In the genomic region with DNA sequence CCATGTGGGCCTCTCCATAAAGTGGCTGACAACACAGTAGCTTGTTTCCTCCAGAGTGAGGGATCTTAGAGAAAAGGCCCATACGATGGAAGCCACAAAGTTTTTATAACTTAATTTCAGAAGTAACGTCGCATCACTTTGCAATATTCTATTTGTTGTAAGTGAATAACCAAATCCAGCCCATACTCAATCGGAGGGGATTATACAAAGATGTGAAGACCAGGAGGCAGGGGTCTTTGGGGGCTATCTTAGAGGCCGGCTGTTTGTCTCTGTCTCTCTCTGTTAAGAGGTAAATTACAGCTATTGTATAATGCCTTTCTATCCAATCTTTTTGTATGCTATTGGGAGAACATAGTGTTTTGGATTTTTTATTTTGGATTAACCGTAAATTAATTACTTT, we compare ENCODE assay signal across 16 cellular contexts. TPM values are rescaled to one million over a fixed set of nuclear protein-coding genes. Genes with fewer than 3 reads are reported as not detected.
A peak's percentile ranks its signal among the peaks of the same experiment; 100 is the strongest.
DNase-seq lines count a peak whose midpoint lies in the region; ATAC-seq and TF ChIP-seq lines count a peak whose summit lies in the region.
"Had no signal": no experiment of that assay in that cellular context is flagged by ENCODE, and none has a peak within 500 bp of the region (broad histone marks: within the 10 kb centered on the region; RNA-seq: fewer than 3 reads in every experiment).

No MANE protein-coding gene starts in this region.

- H3K79me2 ChIP-seq in Loucy (ENCODE audit: insufficient read depth, low read length) (peaks cover 100% of the 10 kb centered on the region), smooth muscle cell (ENCODE audit: low read depth) (peaks cover 100% of the 10 kb centered on the region)

- TF ChIP-seq CTCF in Loucy (conservative IDR thresholded peaks at IDR 0.05; ENCODE audit: low read length), result no peak
- TF ChIP-seq CTCF in smooth muscle cell (IDR thresholded peaks at IDR 0.05; ENCODE audit: borderline replicate concordance, insufficient read depth, poor library complexity, severe bottlenecking), result no peak

- peaks cover 5 to 24% of the 10 kb centered on the region in 2 donors for H3K36me3 Mint-ChIP-seq in activated T-cell treated with anti-CD3 and anti-CD28 coated beads, Interleukin-2, amount 50 U/mL, for 72 hours (ENCODE audit: insufficient read depth in 2 of 2)
- H3K36me3 Mint-ChIP-seq in naive thymus-derived CD4-positive, alpha-beta T cell, result peaks cover 4 to 38% (median 17%) of the 10 kb centered on the region in 5 donors

- no peak overlapping the region for H3K4me3 Mint-ChIP-seq in activated T-cell treated with anti-CD3 and anti-CD28 coated beads, Interleukin-2, amount 50 U/mL, for 72 hours
- H3K4me3 Mint-ChIP-seq in naive thymus-derived CD4-positive, alpha-beta T cell, result peak overlapping the region in 9 of 10 donors; percentile 16 to 77 (median 52)

- H3K27ac ChIP-seq in naive thymus-derived CD4-positive, alpha-beta T cell (ENCODE audit: low read depth, low read length), result no peak overlapping the region
- H3K27ac ChIP-seq in smooth muscle cell (ENCODE audit: low read depth), result peak overlapping the region; percentile 22
- H3K27ac ChIP-seq: 22Rv1 had no signal

- H3K36me3 ChIP-seq in Loucy (ENCODE audit: insufficient read depth, low read length) (peaks cover 4% of the 10 kb centered on the region; the same call in 1 of the 2 replicates), smooth muscle cell (ENCODE audit: low read depth) (no peaks in the 10 kb centered on the region)
- H3K36me3 ChIP-seq in naive thymus-derived CD4-positive, alpha-beta T cell (ENCODE audit: control insufficient read depth in 2 of 3, insufficient read depth in 3 of 3, low read length in 3 of 3), result no peaks in the 10 kb centered on the region

- H3K4me2 ChIP-seq in Loucy (ENCODE audit: low read depth, low read length, poor library complexity, severe bottlenecking) (peak overlapping the region; percentile 37), smooth muscle cell (no peak overlapping the region)

- no peaks in the 10 kb centered on the region for H3K9me3 Mint-ChIP-seq in activated T-cell treated with anti-CD3 and anti-CD28 coated beads, Interleukin-2, amount 50 U/mL, for 72 hours
- peaks cover 0 to 2% (median 0%) of the 10 kb centered on the region in 11 donors for H3K9me3 Mint-ChIP-seq in naive thymus-derived CD4-positive, alpha-beta T cell

- H3K9me2 ChIP-seq in Loucy (replicated peaks; ENCODE audit: low read depth, low read length), result no peaks in the 10 kb centered on the region

- peak overlapping the region; percentile 38 for H3K27ac Mint-ChIP-seq in activated T-cell treated with anti-CD3 and anti-CD28 coated beads, Interleukin-2, amount 50 U/mL, for 72 hours
- peak overlapping the region in 1 of 9 donors; percentile 52 for H3K27ac Mint-ChIP-seq in naive thymus-derived CD4-positive, alpha-beta T cell

- H3K9ac ChIP-seq in Loucy (ENCODE audit: low read depth, low read length, poor library complexity, severe bottlenecking) (no peak overlapping the region), smooth muscle cell (ENCODE audit: low read depth) (no peak overlapping the region)

- DNase-seq in activated T-cell treated with anti-CD3 and anti-CD28 coated beads, Interleukin-2, amount 50 U/mL, for 72 hours, result no peak
- DNase-seq in activated T-cell treated with anti-CD3 and anti-CD28 coated beads, Interleukin-2, amount 50 U/mL, for 48 hours, result no peak
- DNase-seq in naive thymus-derived CD4-positive, alpha-beta T cell, result no peak
- DNase-seq in smooth muscle cell (lab: John Stamatoyannopoulos, UW; ENCODE audit: unreplicated experiment) (no peak), iPS-NIHi11 (ENCODE audit: low spot score) (no peak), KBM-7 (no peak), NCI-H128 (lab: John Stamatoyannopoulos, UW; ENCODE audit: unreplicated experiment) (no peak)
- DNase-seq: EL, Kasumi-1, NCI-H1105, NCI-H187, NCI-H345, NCI-H526 treated with DMSO at 0.1 percent for 48 hours, SHP77 had no signal

- CTCF ChIA-PET in naive thymus-derived CD4-positive, alpha-beta T cell (lab: Charles Lee), result interaction anchor here (0.6 kb wide), 1 partner anchor 21 kb away, joined by 3 read pairs; no protein-coding TSS in a partner anchor

- ATAC-seq in activated T-cell treated with anti-CD3 and anti-CD28 coated beads, Interleukin-2, amount 50 U/mL, for 72 hours (replicated peaks in 1 of 2), result no peak
- no peak for ATAC-seq in naive thymus-derived CD4-positive, alpha-beta T cell

- H3K4me1 ChIP-seq in Loucy (ENCODE audit: insufficient read depth, low read length, poor library complexity, severe bottlenecking), result peaks cover 31% of the 10 kb centered on the region
- peaks cover 42 to 48% of the 10 kb centered on the region in 2 donors for H3K4me1 ChIP-seq in naive thymus-derived CD4-positive, alpha-beta T cell (ENCODE audit: control insufficient read depth in 2 of 2, insufficient read depth in 2 of 2, low read length in 2 of 2)
- H3K4me1 ChIP-seq in smooth muscle cell (ENCODE audit: low read depth), result peaks cover 5% of the 10 kb centered on the region

- peaks cover 70% of the 10 kb centered on the region for H3K4me1 Mint-ChIP-seq in activated T-cell treated with anti-CD3 and anti-CD28 coated beads, Interleukin-2, amount 50 U/mL, for 72 hours (ENCODE audit: low read depth)
- peaks cover 28 to 99% (median 83%) of the 10 kb centered on the region in 7 donors for H3K4me1 Mint-ChIP-seq in naive thymus-derived CD4-positive, alpha-beta T cell

- H3K27me3 ChIP-seq in Loucy (ENCODE audit: insufficient read depth, low read length, poor library complexity, severe bottlenecking), result no peaks in the 10 kb centered on the region
- no peaks in the 10 kb centered on the region for H3K27me3 ChIP-seq in naive thymus-derived CD4-positive, alpha-beta T cell (ENCODE audit: control insufficient read depth in 2 of 2, insufficient read depth in 2 of 2, low read length in 2 of 2)
- no peaks in the 10 kb centered on the region for H3K27me3 ChIP-seq in smooth muscle cell (ENCODE audit: low read depth)

- H3K4me3 ChIP-seq in Loucy (ENCODE audit: low read length, poor library complexity, severe bottlenecking), result peak overlapping the region; percentile 34
- H3K4me3 ChIP-seq in naive thymus-derived CD4-positive, alpha-beta T cell (ENCODE audit: low read length), result no peak overlapping the region
- no peak overlapping the region for H3K4me3 ChIP-seq in smooth muscle cell

- H2AFZ ChIP-seq in Loucy (ENCODE audit: low read length) (no peak overlapping the region), smooth muscle cell (ENCODE audit: low read depth) (no peak overlapping the region)

- 91% methylated on average over 6 of the region's 6 CpGs for WGBS in smooth muscle cell (ENCODE audit: low lambda C conversion rate)

- H3K9me3 ChIP-seq in Loucy (ENCODE audit: insufficient read depth, low read depth, low read length) (no peaks in the 10 kb centered on the region), smooth muscle cell (replicated peaks; ENCODE audit: low read depth) (no peaks in the 10 kb centered on the region)
- no peaks in the 10 kb centered on the region for H3K9me3 ChIP-seq in naive thymus-derived CD4-positive, alpha-beta T cell (ENCODE audit: control insufficient read depth in 2 of 3, low read length in 3 of 3)

- H3K27me3 Mint-ChIP-seq in activated T-cell treated with anti-CD3 and anti-CD28 coated beads, Interleukin-2, amount 50 U/mL, for 72 hours (ENCODE audit: low read depth), result no peaks in the 10 kb centered on the region
- no peaks in the 10 kb centered on the region for H3K27me3 Mint-ChIP-seq in naive thymus-derived CD4-positive, alpha-beta T cell

- H3F3A ChIP-seq in Loucy (ENCODE audit: low read depth), result no peaks in the 10 kb centered on the region
- H3F3A ChIP-seq in smooth muscle cell (ENCODE audit: low read depth), result peaks cover 3% of the 10 kb centered on the region

- in situ Hi-C loops in KBM-7 (cut with MboI; ENCODE audit: low pct_unique_long_range_greater_than_20kb, low sequenced_read_pairs), result no loop called here

- H4K20me1 ChIP-seq in Loucy (ENCODE audit: insufficient read depth, low read length, poor library complexity, severe bottlenecking) (peaks cover 89% of the 10 kb centered on the region), smooth muscle cell (ENCODE audit: low read depth) (peaks cover 100% of the 10 kb centered on the region)

- POLR2A ChIA-PET in naive thymus-derived CD4-positive, alpha-beta T cell (lab: Charles Lee), result interaction anchor here (0.8 to 1.8 kb wide), 3 partner anchors 10 to 107 kb away, joined by 3 to 5 read pairs (median 3); a partner anchor contains a TSS

- intact Hi-C loops in naive thymus-derived CD4-positive, alpha-beta T cell (cut with micrococcal nuclease), result no loop called here

RNA-seq across cellular contexts. Expression of a gene that starts 9.1 kb away (rescaled TPM):
- 100 to 1,000 TPM; 206 to 227 TPM for total RNA-seq in activated T-cell treated with anti-CD3 and anti-CD28 coated beads, Interleukin-2, amount 50 U/mL, for 72 hours
- 100 to 1,000 TPM; 128 to 191 (median 181) TPM for total RNA-seq in naive thymus-derived CD4-positive, alpha-beta T cell
- 10 to 100 TPM; 20.1 to 23.3 TPM for polyA plus RNA-seq in naive thymus-derived CD4-positive, alpha-beta T cell
- total RNA-seq in smooth muscle cell, result 54.3 and 70.5 TPM in 2 replicates
- polyA plus RNA-seq in smooth muscle cell, result 78.1 and 96.3 TPM in 2 replicates

Comparison
In these comparisons a context has a peak if more than half of its experiments do, and no peak if none do; other contexts are left out.
1. H3K4me3 Mint-ChIP-seq: peak in naive thymus-derived CD4-positive, alpha-beta T cell (9 of 10); none in activated T-cell treated with anti-CD3 and anti-CD28 coated beads, Interleukin-2, amount 50 U/mL, for 72 hours (0 of 2).